8 cellular contexts compared by ENCODE assay signal in genomic region chr16:11256657-11257130, GRCh38. TPM values are rescaled to one million over a fixed set of nuclear protein-coding genes. Genes with fewer than 3 reads are reported as not detected.
A peak's percentile ranks its signal among the peaks of the same experiment; 100 is the strongest.
DNase-seq lines count a peak whose midpoint lies in the region; ATAC-seq and TF ChIP-seq lines count a peak whose summit lies in the region.

No MANE protein-coding gene starts in this region.

- ATAC-seq in body of pancreas (peak; percentile 21), HG02571 (IDR thresholded peaks at IDR 0.05; ENCODE audit: unreplicated experiment) (no peak)

- 0 to 1% methylated on average over 19 to 26 of the region's 32 CpGs for WGBS in body of pancreas, 2 donors

- TF ChIP-seq POLR2A in body of pancreas (IDR thresholded peaks at IDR 0.05): no peak

- no peak overlapping the region for H2AFZ ChIP-seq in OCI-LY7 (ENCODE audit: low read length)

- H3K9ac ChIP-seq in iPS-18a (ENCODE audit: low read length): peak overlapping the region; percentile 52
- H3K9ac ChIP-seq in skeletal muscle tissue (ENCODE audit: low read depth in 1 of 3, low read length in 3 of 3): peak overlapping the region; percentile 87 to 95 (median 93)

- TF ChIP-seq CTCF in OCI-LY7 (conservative IDR thresholded peaks at IDR 0.05; ENCODE audit: low read length) (no peak), body of pancreas (IDR thresholded peaks at IDR 0.05) (no peak)

- H3K9me2 ChIP-seq in OCI-LY7 (ENCODE audit: insufficient read depth, low read length): no peaks in the 10 kb centered on the region

- in situ Hi-C loops in G401 (cut with HindIII; ENCODE audit: low sequenced_read_pairs): no loop called here

- POLR2A ChIA-PET in OCI-LY7 (lab: Charles Lee): interaction anchor here (0.6 to 3.2 kb wide), 11 partner anchors 14 to 307 kb away, joined by 3 to 20 read pairs (median 6); no protein-coding TSS in a partner anchor

- H3K27ac ChIP-seq in OCI-LY7 (ENCODE audit: low read depth, low read length, poor library complexity, severe bottlenecking) (peak overlapping the region; percentile 56), body of pancreas (peak overlapping the region; percentile 88 to 99 (median 94)), iPS-18a (ENCODE audit: low read length) (no peak overlapping the region), skeletal muscle tissue (ENCODE audit: low read depth, low read length) (peak overlapping the region; percentile 97)

- H3K36me3 ChIP-seq in OCI-LY7 (ENCODE audit: insufficient read depth, low read length) (peaks cover 40% of the 10 kb centered on the region), body of pancreas (replicated peaks in 1 of 2; ENCODE audit: insufficient read depth in 1 of 2, low read depth in 2 of 2) (no peaks in the 10 kb centered on the region), iPS-18a (ENCODE audit: control insufficient read depth, low read depth, low read length) (peaks cover 9% of the 10 kb centered on the region), skeletal muscle tissue (ENCODE audit: control insufficient read depth in 3 of 3, insufficient read depth in 3 of 3, low read length in 3 of 3) (no peaks in the 10 kb centered on the region)

- peaks cover 34% of the 10 kb centered on the region for H3K79me2 ChIP-seq in OCI-LY7 (ENCODE audit: insufficient read depth, low read depth, low read length)

- H3K4me1 ChIP-seq in OCI-LY7 (ENCODE audit: insufficient read depth, low read length, poor library complexity, severe bottlenecking) (peaks cover 52% of the 10 kb centered on the region), body of pancreas (peaks cover 34% of the 10 kb centered on the region), iPS-18a (ENCODE audit: control insufficient read depth, low read depth, low read length) (peaks cover 12% of the 10 kb centered on the region), skeletal muscle tissue (ENCODE audit: control insufficient read depth in 3 of 3, insufficient read depth in 3 of 3, low read length in 3 of 3) (peaks cover 20 to 32% (median 30%) of the 10 kb centered on the region in 3 donors)

- peaks cover 25% of the 10 kb centered on the region for H4K20me1 ChIP-seq in OCI-LY7 (ENCODE audit: insufficient read depth, low read length)

- peak overlapping the region; percentile 79 for H3K4me2 ChIP-seq in OCI-LY7 (ENCODE audit: low read length)

- H3K4me3 ChIP-seq in OCI-LY7 (ENCODE audit: low read depth, low read length, poor library complexity, severe bottlenecking) (peak overlapping the region; percentile 95), body of pancreas (peak overlapping the region; percentile 69 to 84), iPS-18a (ENCODE audit: low read length) (peak overlapping the region; percentile 75), skeletal muscle tissue (ENCODE audit: low read length in 3 of 3) (peak overlapping the region; percentile 79 to 82 (median 81))

- H3K9me3 ChIP-seq in OCI-LY7 (ENCODE audit: low read length) (no peaks in the 10 kb centered on the region), body of pancreas (no peaks in the 10 kb centered on the region), iPS-18a (ENCODE audit: control insufficient read depth, low read depth, low read length) (no peaks in the 10 kb centered on the region), skeletal muscle tissue (ENCODE audit: control insufficient read depth in 3 of 3, low read length in 3 of 3) (no peaks in the 10 kb centered on the region)

- TSS peak; percentile 67 for BruUV-seq in OCI-LY7 (replicated peaks; lab: Mats Ljungman, UMichigan)

- no peaks in the 10 kb centered on the region for H3K27me3 ChIP-seq in body of pancreas
- no peaks in the 10 kb centered on the region for H3K27me3 ChIP-seq in iPS-18a (ENCODE audit: control insufficient read depth, insufficient read depth, low read length)
- H3K27me3 ChIP-seq in skeletal muscle tissue (ENCODE audit: control insufficient read depth in 3 of 3, insufficient read depth in 3 of 3, low read length in 3 of 3): no peaks in the 10 kb centered on the region

- CTCF ChIA-PET in OCI-LY7 (lab: Charles Lee; ENCODE audit: unreplicated experiment): interaction anchor here (0.5 kb wide), 1 partner anchor 76 kb away, joined by 8 read pairs; no protein-coding TSS in a partner anchor

- DNase-seq in G401 (ENCODE audit: low spot score) (peak; percentile 23), OCI-LY7 (ENCODE audit: low spot score) (no peak), body of pancreas (peak; percentile 54 to 66 (median 58)), OCI-M2 (lab: John Stamatoyannopoulos, UW; ENCODE audit: unreplicated experiment) (no peak), GM19240 (ENCODE audit: insufficient read length, low spot score) (no peak)

- intact Hi-C loops in OCI-LY7 (cut with micrococcal nuclease; ENCODE audit: unreplicated experiment) (loop anchor here (1.0 to 2.0 kb wide), 5 partner anchors 38 to 284 kb away; partner anchors contain the start of gene RMI2), body of pancreas (cut with DNase I) (no loop called here)

RNA-seq across cellular contexts. Expression of gene SOCS1, which starts 0.7 kb away (rescaled TPM):
- total RNA-seq in G401 (2014; rRNA removed; shearing (Covaris generic)): 0.68 and 2.2 TPM in 2 replicates
- total RNA-seq in OCI-LY7 (2014; rRNA removed; shearing (Covaris generic)): 45.8 and 47.1 TPM in 2 replicates
- total RNA-seq in OCI-LY7 (2022): 23.4 and 28.7 TPM in 2 replicates
- 1 to 10 TPM; 1.0 to 7.9 TPM for total RNA-seq in body of pancreas
- total RNA-seq in skeletal muscle tissue: 1.0 TPM

RNA-seq across cellular contexts. Expression of gene TNP2, which starts 12.4 kb away (rescaled TPM):
- not detected in 2 replicates for total RNA-seq in G401 (2014; rRNA removed; shearing (Covaris generic))
- not detected in 2 replicates for total RNA-seq in OCI-LY7 (2014; rRNA removed; shearing (Covaris generic))
- total RNA-seq in OCI-LY7 (2022): not detected in 2 replicates
- not detected for total RNA-seq in body of pancreas
- not detected for total RNA-seq in skeletal muscle tissue

RNA-seq across cellular contexts. Expression of gene PRM3, which starts 16.7 kb away (rescaled TPM):
- not detected in 2 replicates for total RNA-seq in G401 (2014; rRNA removed; shearing (Covaris generic))
- not detected in 2 replicates for total RNA-seq in OCI-LY7 (2014; rRNA removed; shearing (Covaris generic))
- total RNA-seq in OCI-LY7 (2022): not detected in 2 replicates
- not detected for total RNA-seq in body of pancreas
- total RNA-seq in skeletal muscle tissue: not detected

RNA-seq across cellular contexts. Expression of gene PRM2, which starts 19.6 kb away (rescaled TPM):
- total RNA-seq in G401 (2014; rRNA removed; shearing (Covaris generic)): not detected in 2 replicates
- not detected in 2 replicates for total RNA-seq in OCI-LY7 (2014; rRNA removed; shearing (Covaris generic))
- total RNA-seq in OCI-LY7 (2022): not detected in 2 replicates
- not detected for total RNA-seq in body of pancreas
- total RNA-seq in skeletal muscle tissue: not detected

RNA-seq across cellular contexts. Expression of gene PRM1, which starts 24.4 kb away (rescaled TPM):
- total RNA-seq in G401 (2014; rRNA removed; shearing (Covaris generic)): not detected in 2 replicates
- not detected in 2 replicates for total RNA-seq in OCI-LY7 (2014; rRNA removed; shearing (Covaris generic))
- not detected in 2 replicates for total RNA-seq in OCI-LY7 (2022)
- total RNA-seq in body of pancreas: not detected
- total RNA-seq in skeletal muscle tissue: not detected

Comparison
In these comparisons a context has a peak if more than half of its experiments do, and no peak if none do; other contexts are left out.
1. DNase-seq: peak in G401 (single experiment) and body of pancreas (4 of 4); none in OCI-LY7 (single experiment), OCI-M2 (single experiment) and GM19240 (single experiment).
2. Peak in every context shown above with its lines, with median percentiles within 50 percentile points of each other: H3K4me3 ChIP-seq.